8 cellular contexts compared by ENCODE assay signal in genomic region chr17:78665952-78666920, GRCh38.
A peak's percentile ranks its signal among the peaks of the same experiment; 100 is the strongest.
DNase-seq lines count a peak whose midpoint lies in the region; ATAC-seq and TF ChIP-seq lines count a peak whose summit lies in the region.

No MANE protein-coding gene starts in this region.

- TF ChIP-seq CTCF in Caco-2 (IDR thresholded peaks at IDR 0.05; ENCODE audit: insufficient read depth in 1 of 2, low read depth in 1 of 2, low read length in 1 of 2, severe bottlenecking in 1 of 2, unreplicated experiment in 1 of 2), result no peak

- POLR2A ChIA-PET in Caco-2 (lab: Charles Lee), result interaction anchor here (0.6 to 1.0 kb wide), 2 partner anchors 21 to 306 kb away, joined by 3 read pairs; partner anchors contain the start of gene SOCS3

- CTCF ChIA-PET in Caco-2 (lab: Charles Lee), result interaction anchor here (0.6 to 1.9 kb wide), 4 partner anchors 107 to 779 kb away, joined by 3 to 6 read pairs (median 4); no protein-coding TSS in a partner anchor

- peak; percentile 65 to 66 for DNase-seq in Caco-2
- peak in 1 of 2 donors; percentile 18 for DNase-seq in central memory CD8-positive, alpha-beta T cell (ENCODE audit: low spot score in 2 of 2)
- DNase-seq in substantia nigra (lab: John Stamatoyannopoulos, UW), result peak in 9 of 49 donors; percentile 9 to 44 (median 30)
- DNase-seq in SHP77 (lab: John Stamatoyannopoulos, UW), result no peak

- H3K27me3 Mint-ChIP-seq in Caco-2 (ENCODE audit: insufficient read depth, unreplicated experiment), result no peaks in the 10 kb centered on the region
- H3K27me3 Mint-ChIP-seq in T-helper 1 cell treated with Interleukin-12 subunit alpha and Interleukin-12 subunit beta and Interleukin-4 antibody, amounts not matched to agents 30 μg/mL and 1 μg/mL, for 36 hours (ENCODE audit: low read depth), result no peaks in the 10 kb centered on the region
- H3K27me3 Mint-ChIP-seq in central memory CD8-positive, alpha-beta T cell, result no peaks in the 10 kb centered on the region

- BruUV-seq in Caco-2 (replicated peaks; lab: Mats Ljungman, UMichigan), result no TSS peak

- peaks cover 22% of the 10 kb centered on the region for H3K4me1 Mint-ChIP-seq in Caco-2 (ENCODE audit: low read depth, unreplicated experiment)
- H3K4me1 Mint-ChIP-seq in T-helper 1 cell treated with Interleukin-12 subunit alpha and Interleukin-12 subunit beta and Interleukin-4 antibody, amounts not matched to agents 30 μg/mL and 1 μg/mL, for 36 hours (ENCODE audit: low read depth), result peaks cover 33% of the 10 kb centered on the region
- H3K4me1 Mint-ChIP-seq in central memory CD8-positive, alpha-beta T cell, result peaks cover 37% of the 10 kb centered on the region

- intact Hi-C loops in Caco-2 (cut with micrococcal nuclease; ENCODE audit: unreplicated experiment), result no loop called here

- peak overlapping the region; percentile 72 for H3K27ac Mint-ChIP-seq in Caco-2 (ENCODE audit: unreplicated experiment)
- H3K27ac Mint-ChIP-seq in T-helper 1 cell treated with Interleukin-12 subunit alpha and Interleukin-12 subunit beta and Interleukin-4 antibody, amounts not matched to agents 30 μg/mL and 1 μg/mL, for 36 hours, result peak overlapping the region; percentile 79
- H3K27ac Mint-ChIP-seq in central memory CD8-positive, alpha-beta T cell (ENCODE audit: low read depth), result peak overlapping the region; percentile 78

- H3K4me3 Mint-ChIP-seq in Caco-2 (ENCODE audit: unreplicated experiment), result no peak overlapping the region
- peak overlapping the region; percentile 43 for H3K4me3 Mint-ChIP-seq in T-helper 1 cell treated with Interleukin-12 subunit alpha and Interleukin-12 subunit beta and Interleukin-4 antibody, amounts not matched to agents 30 μg/mL and 1 μg/mL, for 36 hours
- H3K4me3 Mint-ChIP-seq in central memory CD8-positive, alpha-beta T cell, result peak overlapping the region; percentile 11

- H3K36me3 ChIP-seq in Caco-2 (ENCODE audit: control insufficient read depth, insufficient read depth, low read length), result no peaks in the 10 kb centered on the region
- H3K36me3 ChIP-seq in muscle layer of duodenum (ENCODE audit: control insufficient read depth in 1 of 2, insufficient read depth in 2 of 2, low read length in 2 of 2), result no peaks in the 10 kb centered on the region

- no peaks in the 10 kb centered on the region for H3K9me3 Mint-ChIP-seq in Caco-2 (ENCODE audit: unreplicated experiment)
- no peaks in the 10 kb centered on the region for H3K9me3 Mint-ChIP-seq in T-helper 1 cell treated with Interleukin-12 subunit alpha and Interleukin-12 subunit beta and Interleukin-4 antibody, amounts not matched to agents 30 μg/mL and 1 μg/mL, for 36 hours
- H3K9me3 Mint-ChIP-seq in central memory CD8-positive, alpha-beta T cell, result no peaks in the 10 kb centered on the region

- H3K27ac ChIP-seq in muscle layer of duodenum (ENCODE audit: low read length) (peak overlapping the region; percentile 16), substantia nigra (ENCODE audit: low read depth, low read length, poor library complexity, severe bottlenecking) (peak overlapping the region; percentile 47)

- no peak overlapping the region for H3K4me3 ChIP-seq in Caco-2 (ENCODE audit: low read depth, low read length)
- no peak overlapping the region for H3K4me3 ChIP-seq in muscle layer of duodenum (ENCODE audit: low read depth in 1 of 2, low read length in 2 of 2)

- H3K9me3 ChIP-seq in Caco-2 (no peaks in the 10 kb centered on the region), muscle layer of duodenum (ENCODE audit: control insufficient read depth in 1 of 2, low read length in 2 of 2) (no peaks in the 10 kb centered on the region)

- H3K27me3 ChIP-seq in Caco-2 (replicated peaks; ENCODE audit: control insufficient read depth, insufficient read depth, low read length) (no peaks in the 10 kb centered on the region), muscle layer of duodenum (ENCODE audit: low read depth, low read length) (no peaks in the 10 kb centered on the region)

- H3K4me1 ChIP-seq in Caco-2 (peaks cover 31% of the 10 kb centered on the region), muscle layer of duodenum (ENCODE audit: control insufficient read depth in 1 of 2, insufficient read depth in 2 of 2, low read length in 2 of 2) (peaks cover 0 to 13% of the 10 kb centered on the region in 2 donors)

- peaks cover 17% of the 10 kb centered on the region for H3K36me3 Mint-ChIP-seq in Caco-2 (ENCODE audit: insufficient read depth, unreplicated experiment)
- peaks cover 39% of the 10 kb centered on the region for H3K36me3 Mint-ChIP-seq in T-helper 1 cell treated with Interleukin-12 subunit alpha and Interleukin-12 subunit beta and Interleukin-4 antibody, amounts not matched to agents 30 μg/mL and 1 μg/mL, for 36 hours (ENCODE audit: low read depth)
- H3K36me3 Mint-ChIP-seq in central memory CD8-positive, alpha-beta T cell (ENCODE audit: insufficient read depth), result peaks cover 39% of the 10 kb centered on the region

- ATAC-seq in central memory CD8-positive, alpha-beta T cell (replicated peaks; ENCODE audit: extremely low read depth, poor library complexity, severe bottlenecking), result peak; percentile 78
- ATAC-seq in GM19351 (IDR thresholded peaks at IDR 0.05; ENCODE audit: unreplicated experiment) (no peak), HG03196 (IDR thresholded peaks at IDR 0.05; ENCODE audit: unreplicated experiment) (no peak)

Comparison
In these comparisons a context has a peak if more than half of its experiments do, and no peak if none do; other contexts are left out.
1. DNase-seq: peak in Caco-2 (2 of 2); none in SHP77 (0 of 2).
2. Peak in every context shown above with its lines, with median percentiles within 50 percentile points of each other: H3K27ac Mint-ChIP-seq.